In the genomic region with DNA sequence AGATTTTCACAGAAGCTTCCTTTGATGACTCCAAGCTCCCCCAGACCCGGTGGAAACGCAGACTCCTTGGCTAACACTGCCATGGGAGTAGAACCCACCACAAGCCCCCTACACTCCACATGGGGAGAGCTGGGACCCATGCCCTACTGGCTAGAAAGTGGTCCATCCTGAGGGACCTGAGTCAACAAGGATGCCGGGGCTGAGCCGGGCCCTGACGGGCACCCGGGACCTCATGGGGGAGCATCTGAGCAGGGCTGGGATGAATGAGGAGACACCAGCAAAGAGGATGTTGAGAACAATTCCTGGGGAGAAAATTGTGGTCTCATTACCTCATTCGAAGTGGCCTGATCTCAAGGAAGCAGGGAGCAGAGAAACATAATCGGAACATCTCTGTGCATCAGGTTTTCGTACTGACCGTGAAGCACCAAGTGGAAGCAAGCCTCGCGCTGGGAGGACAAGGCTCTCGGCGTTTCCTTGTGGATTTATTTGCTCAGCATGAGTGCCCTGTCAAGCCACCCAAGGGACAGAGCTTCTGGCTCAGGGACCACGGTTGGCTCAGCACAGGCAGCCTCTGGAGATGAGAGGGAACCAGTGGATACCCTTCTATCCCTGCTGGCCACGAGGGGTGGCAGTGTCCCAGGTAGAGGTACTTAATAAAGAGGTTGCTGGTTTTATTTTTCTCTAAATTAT, we compare ENCODE assay signal across 1 cellular context.
TF ChIP-seq lines count a peak whose summit lies in the region.

No MANE protein-coding gene starts in this region.

TF ChIP-seq in H1, 55 proteins besides CTCF, POLR2A, EP300 and RAD21:
- TF ChIP-seq YY1 (IDR thresholded peaks at IDR 0.05; ENCODE audit: low read depth, low read length) (no peak), NANOG (IDR thresholded peaks at IDR 0.05; ENCODE audit: insufficient read depth, low read depth, low read length, poor library complexity, severe bottlenecking) (no peak), HDAC2 (IDR thresholded peaks at IDR 0.05; ENCODE audit: borderline replicate concordance in 1 of 2, low read depth in 2 of 2, low read length in 2 of 2) (no peak), GABPA (IDR thresholded peaks at IDR 0.05; ENCODE audit: borderline replicate concordance, insufficient read depth, low read length) (no peak), CREB1 (IDR thresholded peaks at IDR 0.05) (no peak)
